Comparison of ENCODE assay signal across 27 cellular contexts in the genomic region with DNA sequence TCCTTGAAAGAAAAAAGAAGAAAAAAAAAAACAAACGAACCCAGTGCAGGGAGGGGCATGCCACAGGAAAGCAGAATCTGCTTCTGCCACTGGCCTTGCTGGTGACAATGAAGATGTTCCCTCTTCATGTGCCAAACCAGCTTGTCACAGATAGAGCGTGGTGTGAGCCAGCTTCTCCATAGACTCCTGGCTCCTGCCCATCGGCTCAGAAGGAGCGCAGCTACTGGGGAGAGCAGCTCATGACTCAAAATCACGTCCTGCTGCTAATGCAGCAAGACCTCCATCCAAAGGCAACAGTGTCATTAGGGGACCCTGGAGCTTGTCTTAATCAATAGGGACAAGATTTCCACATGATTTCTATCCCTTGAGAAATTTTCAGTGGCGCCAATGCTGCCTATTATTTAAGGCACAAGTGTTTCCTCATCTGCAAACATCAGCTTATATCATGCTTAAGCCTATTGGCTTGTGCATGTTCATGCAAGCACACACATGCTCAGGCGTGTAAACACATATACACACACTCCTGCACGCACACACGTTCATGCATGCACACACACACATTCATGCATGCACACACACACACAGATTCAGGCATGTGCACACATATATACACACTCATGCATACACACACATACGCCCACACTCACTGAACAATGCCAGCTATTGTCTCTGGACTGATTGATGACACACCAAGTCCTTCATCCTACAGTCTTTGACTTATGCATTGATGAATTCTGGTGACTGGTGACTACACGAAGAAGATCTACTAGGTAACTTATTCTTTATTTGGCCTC.
DNase-seq lines count a peak whose midpoint lies in the region; ATAC-seq lines count a peak whose summit lies in the region.
"Had no signal": no experiment of that assay in that cellular context is flagged by ENCODE, and none has a peak within 500 bp of the region (broad histone marks: within the 10 kb centered on the region; RNA-seq: fewer than 3 reads in every experiment).

No MANE protein-coding gene starts in this region.

- DNase-seq in left cardiac atrium: peak; percentile 54
- DNase-seq in Right ventricle myocardium inferior (ENCODE audit: missing footprints): no peak
- peak; percentile 15 for DNase-seq in SK-MEL-5 (ENCODE audit: low read depth, low spot score)
- DNase-seq in epithelial cell of prostate (ENCODE audit: low read depth, low spot score): peak; percentile 24
- DNase-seq in superior temporal gyrus (ENCODE audit: extremely low spot score): peak; percentile 35
- no peak for DNase-seq in activated naive CD8-positive, alpha-beta T cell treated with anti-CD3 and anti-CD28 coated beads, Interleukin-2, amount 50 U/mL, for 24 hours
- no peak for DNase-seq in OCI-M2 (lab: John Stamatoyannopoulos, UW; ENCODE audit: unreplicated experiment)
- DNase-seq: activated CD4-positive, alpha-beta T cell treated with anti-CD3 and anti-CD28 coated beads for 36 hours; activated CD8-positive, alpha-beta memory T cell treated with anti-CD3 and anti-CD28 coated beads for 24 hours; activated naive CD4-positive, alpha-beta T cell; activated T-cell treated with anti-CD3 and anti-CD28 coated beads, Interleukin-2, amount 50 U/mL, for 24 hours; body of pancreas; Caco-2; DMS79 treated with DMSO at 0.1 percent for 48 hours; heart left ventricle; NCI-H1092; NCI-H1694 treated with DMSO at 0.1 percent for 48 hours; NCI-H2171 treated with DMSO at 0.1 percent for 48 hours; NCI-H526 treated with DMSO at 0.1 percent for 48 hours; SK-N-SH; stimulated activated CD4-positive, alpha-beta T cell treated with anti-CD3 and anti-CD28 coated beads, Interleukin-4, amount 100 ng/mL, for 4 hours; T-helper 2 cell; upper lobe of left lung had no signal

- in situ Hi-C loops in SK-MEL-5 (cut with HindIII; ENCODE audit: low pct_unique_long_range_greater_than_20kb, low sequenced_read_pairs): no loop called here

- ATAC-seq in left cardiac atrium (peak; percentile 46 to 50), Right ventricle myocardium inferior (no peak), GM18858 (IDR thresholded peaks at IDR 0.05; ENCODE audit: unreplicated experiment) (no peak)
- ATAC-seq in activated naive CD8-positive, alpha-beta T cell treated with anti-CD3 and anti-CD28 coated beads, Interleukin-2, amount 50 U/mL, for 24 hours: no peak
- ATAC-seq: activated CD4-positive, alpha-beta T cell treated with anti-CD3 and anti-CD28 coated beads for 36 hours; body of pancreas; heart left ventricle; stimulated activated memory B cell treated with anti-CD40 and anti-IgM and Interleukin-4, amounts not matched to agents 10 μg/mL and 1 μg/mL and 100 μg/mL, for 72 hours had no signal

- peaks cover 8% of the 10 kb centered on the region for H3K4me1 Mint-ChIP-seq in activated naive CD8-positive, alpha-beta T cell treated with anti-CD3 and anti-CD28 coated beads, Interleukin-2, amount 50 U/mL, for 24 hours

- H3K27ac ChIP-seq in epithelial cell of prostate: no peak overlapping the region
- H3K27ac ChIP-seq: BLaER1 treated with 17β-estradiol and CSF1 and Interleukin-3, amounts not matched to agents 10 nM and 100 nM; body of pancreas; heart left ventricle; neural progenitor cell; upper lobe of left lung had no signal

- intact Hi-C loops in left cardiac atrium (cut with DNase I): loop anchor here in 1 of 2 donors (5.0 to 10.0 kb wide), 3 partner anchors 155 to 682 kb away; a partner anchor contains a TSS
- intact Hi-C loops in Right ventricle myocardium inferior (cut with DNase I): loop anchor here (5.0 kb wide), 1 partner anchor 682 kb away; a partner anchor contains a TSS

- H3K27ac Mint-ChIP-seq in activated naive CD8-positive, alpha-beta T cell treated with anti-CD3 and anti-CD28 coated beads, Interleukin-2, amount 50 U/mL, for 24 hours: no peak overlapping the region
- H3K27ac Mint-ChIP-seq: activated CD4-positive, alpha-beta T cell treated with anti-CD3 and anti-CD28 coated beads for 36 hours; activated T-cell treated with anti-CD3 and anti-CD28 coated beads, Interleukin-2, amount 50 U/mL, for 24 hours; neural progenitor cell; stimulated activated memory B cell treated with anti-CD40 and anti-IgM and Interleukin-4, amounts not matched to agents 10 μg/mL and 1 μg/mL and 100 μg/mL, for 72 hours had no signal

- H3K27me3 Mint-ChIP-seq in activated naive CD8-positive, alpha-beta T cell treated with anti-CD3 and anti-CD28 coated beads, Interleukin-2, amount 50 U/mL, for 24 hours: no peaks in the 10 kb centered on the region
- H3K27me3 Mint-ChIP-seq: activated CD4-positive, alpha-beta T cell treated with anti-CD3 and anti-CD28 coated beads for 36 hours; activated T-cell treated with anti-CD3 and anti-CD28 coated beads, Interleukin-2, amount 50 U/mL, for 24 hours had no signal

- no peaks in the 10 kb centered on the region for H3K9me3 Mint-ChIP-seq in activated naive CD8-positive, alpha-beta T cell treated with anti-CD3 and anti-CD28 coated beads, Interleukin-2, amount 50 U/mL, for 24 hours
- H3K9me3 Mint-ChIP-seq: activated T-cell treated with anti-CD3 and anti-CD28 coated beads, Interleukin-2, amount 50 U/mL, for 24 hours; stimulated activated memory B cell treated with anti-CD40 and anti-IgM and Interleukin-4, amounts not matched to agents 10 μg/mL and 1 μg/mL and 100 μg/mL, for 72 hours had no signal

- no peak overlapping the region for H3K4me3 Mint-ChIP-seq in activated naive CD8-positive, alpha-beta T cell treated with anti-CD3 and anti-CD28 coated beads, Interleukin-2, amount 50 U/mL, for 24 hours
- H3K4me3 Mint-ChIP-seq: activated CD4-positive, alpha-beta T cell treated with anti-CD3 and anti-CD28 coated beads for 36 hours; activated T-cell treated with anti-CD3 and anti-CD28 coated beads, Interleukin-2, amount 50 U/mL, for 24 hours; neural progenitor cell; stimulated activated memory B cell treated with anti-CD40 and anti-IgM and Interleukin-4, amounts not matched to agents 10 μg/mL and 1 μg/mL and 100 μg/mL, for 72 hours had no signal

- H3K36me3 Mint-ChIP-seq in activated naive CD8-positive, alpha-beta T cell treated with anti-CD3 and anti-CD28 coated beads, Interleukin-2, amount 50 U/mL, for 24 hours (ENCODE audit: low read depth): no peaks in the 10 kb centered on the region
- H3K36me3 Mint-ChIP-seq: neural progenitor cell; stimulated activated memory B cell treated with anti-CD40 and anti-IgM and Interleukin-4, amounts not matched to agents 10 μg/mL and 1 μg/mL and 100 μg/mL, for 72 hours had no signal

Comparison
In these comparisons a context has a peak if more than half of its experiments do, and no peak if none do; other contexts are left out.
1. ATAC-seq: peak in left cardiac atrium (2 of 2); none in Right ventricle myocardium inferior (single experiment), GM18858 (single experiment) and activated naive CD8-positive, alpha-beta T cell treated with anti-CD3 and anti-CD28 coated beads, Interleukin-2, amount 50 U/mL, for 24 hours (single experiment).
2. DNase-seq: peak in left cardiac atrium (single experiment), SK-MEL-5 (single experiment), epithelial cell of prostate (single experiment) and superior temporal gyrus (single experiment); none in Right ventricle myocardium inferior (single experiment), activated naive CD8-positive, alpha-beta T cell treated with anti-CD3 and anti-CD28 coated beads, Interleukin-2, amount 50 U/mL, for 24 hours (single experiment) and OCI-M2 (single experiment).